In genomic region chr16:2881783-2882459, GRCh38 we compare ENCODE assay signal across 8 cellular contexts. TPM values are rescaled to one million over a fixed set of nuclear protein-coding genes. Genes with fewer than 3 reads are reported as not detected.
DNase-seq lines count a peak whose midpoint lies in the region; ATAC-seq and TF ChIP-seq lines count a peak whose summit lies in the region.
"Not testable (repeated sequence)": the region's sequence is repeated elsewhere in the genome, so short reads cannot be mapped to it uniquely, and the experiment has no call there.

No MANE protein-coding gene starts in this region.

- 27% methylated on average over 41 of the region's 41 CpGs for WGBS in ectodermal cell, 2 experiments

- H3K9me3 Mint-ChIP-seq in activated CD8-positive, alpha-beta T cell treated with anti-CD3 and anti-CD28 coated beads for 36 hours: not testable (repeated sequence)

- H3K36me3 ChIP-seq in ectodermal cell (ENCODE audit: control insufficient read depth, insufficient read depth, low read length); rectal smooth muscle tissue (ENCODE audit: control insufficient read depth, insufficient read depth, low read length): not testable (repeated sequence)

- H3K4me1 Mint-ChIP-seq in activated CD8-positive, alpha-beta T cell treated with anti-CD3 and anti-CD28 coated beads for 36 hours (ENCODE audit: low read depth): peaks cover 13% of the 10 kb centered on the region

- ATAC-seq in GM18511 (IDR thresholded peaks at IDR 0.05; ENCODE audit: unreplicated experiment) (peak; percentile 16), HG03135 (IDR thresholded peaks at IDR 0.05; ENCODE audit: unreplicated experiment) (peak; percentile 7)
- ATAC-seq in activated CD8-positive, alpha-beta T cell treated with anti-CD3 and anti-CD28 coated beads for 36 hours: peak; percentile 2

- intact Hi-C loops in activated CD8-positive, alpha-beta T cell treated with anti-CD3 and anti-CD28 coated beads for 36 hours (cut with micrococcal nuclease): not testable (repeated sequence)

- H3K4me3 Mint-ChIP-seq in activated CD8-positive, alpha-beta T cell treated with anti-CD3 and anti-CD28 coated beads for 36 hours: peak overlapping the region; percentile 89

- TF ChIP-seq CTCF in 22Rv1 (IDR thresholded peaks at IDR 0.05); activated CD8-positive, alpha-beta T cell treated with anti-CD3 and anti-CD28 coated beads for 36 hours (IDR thresholded peaks at IDR 0.05): not testable (repeated sequence)

- H3K4me3 ChIP-seq in ectodermal cell (ENCODE audit: insufficient read depth, low read depth, low read length) (peak overlapping the region; percentile 92), rectal smooth muscle tissue (ENCODE audit: low read length) (peak overlapping the region; percentile 73)

- not testable (repeated sequence) for H3K4me1 ChIP-seq in ectodermal cell (ENCODE audit: control insufficient read depth, insufficient read depth, low read length); rectal smooth muscle tissue (ENCODE audit: control insufficient read depth, insufficient read depth, low read length)

- DNase-seq in NOMO-1 (lab: John Stamatoyannopoulos, UW; ENCODE audit: unreplicated experiment in 2 of 2) (peak; percentile 16 to 38), kidney tubule cell (ENCODE audit: low spot score) (peak; percentile 29)
- peak; percentile 50 for DNase-seq in activated CD8-positive, alpha-beta T cell treated with anti-CD3 and anti-CD28 coated beads for 36 hours

- H3K9ac ChIP-seq in rectal smooth muscle tissue (ENCODE audit: low read length): peak overlapping the region; percentile 24

- H3K27me3 ChIP-seq in ectodermal cell (ENCODE audit: control insufficient read depth, insufficient read depth, low read length, poor library complexity, severe bottlenecking); rectal smooth muscle tissue (ENCODE audit: control insufficient read depth, insufficient read depth, low read length): not testable (repeated sequence)

- peak overlapping the region; percentile 91 for H3K27ac Mint-ChIP-seq in activated CD8-positive, alpha-beta T cell treated with anti-CD3 and anti-CD28 coated beads for 36 hours

- CTCF ChIA-PET in activated CD8-positive, alpha-beta T cell treated with anti-CD3 and anti-CD28 coated beads for 36 hours (lab: Charles Lee): interaction anchor here (1.0 to 3.8 kb wide), 8 partner anchors 12 to 45 kb away, joined by 4 to 27 read pairs (median 11); no protein-coding TSS in a partner anchor

- not testable (repeated sequence) for H3K36me3 Mint-ChIP-seq in activated CD8-positive, alpha-beta T cell treated with anti-CD3 and anti-CD28 coated beads for 36 hours (ENCODE audit: low read depth)

- not testable (repeated sequence) for H3K9me3 ChIP-seq in ectodermal cell (ENCODE audit: control insufficient read depth, low read length)

- H3K27me3 Mint-ChIP-seq in activated CD8-positive, alpha-beta T cell treated with anti-CD3 and anti-CD28 coated beads for 36 hours: not testable (repeated sequence)

- POLR2A ChIA-PET in activated CD8-positive, alpha-beta T cell treated with anti-CD3 and anti-CD28 coated beads for 36 hours (lab: Charles Lee): interaction anchor here (0.7 to 2.3 kb wide), 8 partner anchors 9 to 320 kb away, joined by 3 to 12 read pairs (median 3); no protein-coding TSS in a partner anchor

- H3K27ac ChIP-seq in 22Rv1 (peak overlapping the region; percentile 87), rectal smooth muscle tissue (ENCODE audit: low read depth, low read length) (peak overlapping the region; percentile 96)
- not testable (repeated sequence) for H3K27ac ChIP-seq in ectodermal cell (ENCODE audit: insufficient read depth, low read depth, low read length, poor library complexity, severe bottlenecking)

RNA-seq across cellular contexts. Expression of gene FLYWCH2, which starts 1.1 kb away (rescaled TPM):
- total RNA-seq in activated CD8-positive, alpha-beta T cell treated with anti-CD3 and anti-CD28 coated beads for 36 hours: 10 to 100 TPM; 18.9 to 19.3 TPM
- 20.8 TPM for polyA plus RNA-seq in ectodermal cell (2013, experiment 1 of 4)
- polyA plus RNA-seq in ectodermal cell (2013, experiment 2 of 4): 19.1 TPM
- 20.9 TPM for polyA plus RNA-seq in ectodermal cell (2013, experiment 3 of 4)
- polyA plus RNA-seq in ectodermal cell (2013, experiment 4 of 4): 17.7 TPM

RNA-seq across cellular contexts. Expression of gene PRSS22, which starts 24.0 kb away (rescaled TPM):
- not detected for total RNA-seq in activated CD8-positive, alpha-beta T cell treated with anti-CD3 and anti-CD28 coated beads for 36 hours
- not detected for polyA plus RNA-seq in ectodermal cell (2013, experiment 1 of 4)
- polyA plus RNA-seq in ectodermal cell (2013, experiment 2 of 4): not detected
- polyA plus RNA-seq in ectodermal cell (2013, experiment 3 of 4): not detected
- not detected for polyA plus RNA-seq in ectodermal cell (2013, experiment 4 of 4)

RNA-seq across cellular contexts. Expression of gene FLYWCH1, which starts 29.8 kb away (rescaled TPM):
- 10 to 100 TPM; 33.4 to 34.9 TPM for total RNA-seq in activated CD8-positive, alpha-beta T cell treated with anti-CD3 and anti-CD28 coated beads for 36 hours
- polyA plus RNA-seq in ectodermal cell (2013, experiment 1 of 4): 18.0 TPM
- polyA plus RNA-seq in ectodermal cell (2013, experiment 2 of 4): 13.0 TPM
- 13.7 TPM for polyA plus RNA-seq in ectodermal cell (2013, experiment 3 of 4)
- polyA plus RNA-seq in ectodermal cell (2013, experiment 4 of 4): 13.4 TPM

RNA-seq across cellular contexts. Expression of gene ZG16B, which starts 51.8 kb away (rescaled TPM):
- total RNA-seq in activated CD8-positive, alpha-beta T cell treated with anti-CD3 and anti-CD28 coated beads for 36 hours: 1 to 10 TPM in 1 of 2 experiments, under 1 TPM in 1; 0.97 to 2.1 TPM
- polyA plus RNA-seq in ectodermal cell (2013, experiment 1 of 4): not detected
- polyA plus RNA-seq in ectodermal cell (2013, experiment 2 of 4): not detected
- not detected for polyA plus RNA-seq in ectodermal cell (2013, experiment 3 of 4)
- not detected for polyA plus RNA-seq in ectodermal cell (2013, experiment 4 of 4)
